In the genomic region with DNA sequence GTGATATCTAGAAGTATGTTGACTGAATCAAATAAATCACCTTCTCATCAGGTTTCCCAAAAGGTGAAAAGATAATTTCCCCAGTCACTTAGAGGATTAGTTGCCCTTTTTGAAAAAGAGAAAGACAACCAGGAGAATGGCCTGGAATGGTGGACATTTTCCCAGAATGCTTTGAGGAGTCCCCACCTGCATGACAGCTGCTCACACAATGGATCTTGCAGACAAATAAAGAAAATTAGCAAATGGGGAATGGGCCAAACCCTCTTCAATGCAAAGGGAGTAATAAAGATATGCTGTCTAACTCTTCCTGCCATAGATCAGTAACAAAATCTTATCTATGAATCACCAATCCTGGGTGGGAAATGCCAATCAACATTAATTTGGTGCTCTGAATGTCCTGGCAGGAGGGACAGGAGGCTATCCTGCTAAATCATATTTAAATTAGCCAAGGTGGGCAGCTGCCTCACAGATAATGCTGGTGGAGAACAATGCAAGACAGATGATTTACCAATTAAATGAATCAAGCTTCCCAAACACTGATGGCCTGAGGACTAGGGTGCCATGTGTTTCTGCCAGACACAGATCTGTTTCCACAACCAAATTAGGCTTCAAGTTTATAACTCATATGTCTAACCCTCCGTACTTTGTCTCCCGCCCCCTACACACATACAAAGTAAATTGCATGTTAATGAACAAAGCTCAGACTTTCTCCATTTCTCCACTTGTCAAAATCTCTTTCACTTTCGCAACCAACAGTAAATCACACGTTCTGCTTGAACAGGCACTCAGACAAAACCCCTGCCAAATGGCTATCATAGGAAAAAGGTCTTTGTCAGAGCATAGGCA, we compare ENCODE assay signal across 8 cellular contexts.
DNase-seq lines count a peak whose midpoint lies in the region; ATAC-seq and TF ChIP-seq lines count a peak whose summit lies in the region.

No MANE protein-coding gene starts in this region.

- no peaks in the 10 kb centered on the region for H3K36me3 ChIP-seq in kidney epithelial cell (ENCODE audit: control insufficient read depth, insufficient read depth, low read length)

- no peak for TF ChIP-seq CTCF in kidney epithelial cell (IDR thresholded peaks at IDR 0.05; ENCODE audit: insufficient read depth, low read length, poor library complexity, severe bottlenecking)

- H3K4me3 Mint-ChIP-seq in activated CD4-positive, alpha-beta T cell treated with anti-CD3 and anti-CD28 coated beads, Interleukin-2, amount 10 ng/mL, durations not matched to agents 24 days and 14 days: peak overlapping the region; percentile 38

- peaks cover 7% of the 10 kb centered on the region for H3K27me3 Mint-ChIP-seq in activated CD4-positive, alpha-beta T cell treated with anti-CD3 and anti-CD28 coated beads, Interleukin-2, amount 10 ng/mL, durations not matched to agents 24 days and 14 days

- DNase-seq in activated CD4-positive, alpha-beta T cell treated with anti-CD3 and anti-CD28 coated beads, Interleukin-2, amount 10 ng/mL, durations not matched to agents 24 days and 14 days: peak; percentile 57
- no peak for DNase-seq in activated CD4-positive, alpha-beta T cell treated with anti-CD3 and anti-CD28 coated beads, Interleukin-2, amount 50 U/mL, for 1 hour
- DNase-seq in NCI-H2107 (lab: John Stamatoyannopoulos, UW) (peak; percentile 41), kidney epithelial cell (ENCODE audit: low read depth) (peak; percentile 41), AML-193 (lab: John Stamatoyannopoulos, UW) (no peak), COLO829 (ENCODE audit: low spot score) (no peak)
- no peak for DNase-seq in activated CD4-positive, alpha-beta T cell treated with anti-CD3 and anti-CD28 coated beads for 1 hour

- H3K36me3 Mint-ChIP-seq in activated CD4-positive, alpha-beta T cell treated with anti-CD3 and anti-CD28 coated beads, Interleukin-2, amount 10 ng/mL, durations not matched to agents 24 days and 14 days (ENCODE audit: low read depth): no peaks in the 10 kb centered on the region

- peak; percentile 83 for ATAC-seq in HG02840 (IDR thresholded peaks at IDR 0.05; ENCODE audit: low FRiP score, unreplicated experiment)

- H3K4me3 ChIP-seq in kidney epithelial cell (ENCODE audit: low read depth, low read length): no peak overlapping the region

- peaks cover 5% of the 10 kb centered on the region for H3K4me1 Mint-ChIP-seq in activated CD4-positive, alpha-beta T cell treated with anti-CD3 and anti-CD28 coated beads, Interleukin-2, amount 10 ng/mL, durations not matched to agents 24 days and 14 days

- peaks cover 2% of the 10 kb centered on the region for H3K27me3 ChIP-seq in kidney epithelial cell (ENCODE audit: control insufficient read depth, insufficient read depth, low read length)

- no peak overlapping the region for H3K27ac Mint-ChIP-seq in activated CD4-positive, alpha-beta T cell treated with anti-CD3 and anti-CD28 coated beads, Interleukin-2, amount 10 ng/mL, durations not matched to agents 24 days and 14 days

- no peaks in the 10 kb centered on the region for H3K9me3 Mint-ChIP-seq in activated CD4-positive, alpha-beta T cell treated with anti-CD3 and anti-CD28 coated beads, Interleukin-2, amount 10 ng/mL, durations not matched to agents 24 days and 14 days

- intact Hi-C loops in activated CD4-positive, alpha-beta T cell treated with anti-CD3 and anti-CD28 coated beads, Interleukin-2, amount 10 ng/mL, durations not matched to agents 24 days and 14 days (cut with micrococcal nuclease): no loop called here

Comparison
In these comparisons a context has a peak if more than half of its experiments do, and no peak if none do; other contexts are left out.
1. DNase-seq: peak in activated CD4-positive, alpha-beta T cell treated with anti-CD3 and anti-CD28 coated beads, Interleukin-2, amount 10 ng/mL, durations not matched to agents 24 days and 14 days (single experiment), NCI-H2107 (single experiment) and kidney epithelial cell (single experiment); none in activated CD4-positive, alpha-beta T cell treated with anti-CD3 and anti-CD28 coated beads, Interleukin-2, amount 50 U/mL, for 1 hour (single experiment), AML-193 (0 of 2), activated CD4-positive, alpha-beta T cell treated with anti-CD3 and anti-CD28 coated beads for 1 hour (single experiment) and COLO829 (single experiment).